In the genomic region with DNA sequence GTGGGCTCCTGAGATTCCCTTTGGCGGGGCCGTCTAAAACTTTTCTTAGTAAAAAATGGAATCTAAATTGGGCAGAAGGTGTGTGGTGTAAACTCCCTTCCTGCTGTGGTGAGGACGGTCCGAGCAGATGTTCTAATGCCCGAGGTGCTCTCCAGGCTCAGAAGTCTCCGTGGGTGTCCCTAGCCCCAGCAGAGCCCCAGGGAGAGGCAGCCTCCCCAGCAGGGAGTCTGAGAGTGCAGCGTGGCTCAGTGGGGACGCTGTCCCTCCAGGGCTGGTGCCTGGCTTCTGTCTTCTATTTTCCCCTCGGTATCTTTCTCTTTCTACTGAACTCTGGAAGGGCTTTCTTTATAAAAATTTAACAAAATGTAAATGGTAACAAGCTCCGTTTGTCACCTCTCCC, we compare ENCODE assay signal across 1 cellular context.
TF ChIP-seq lines count a peak whose summit lies in the region.

No MANE protein-coding gene starts in this region.

TF ChIP-seq in GM23338, 12 proteins besides CTCF, POLR2A, EP300 and RAD21 (continued from another document):
- TF ChIP-seq, protein P1, sequence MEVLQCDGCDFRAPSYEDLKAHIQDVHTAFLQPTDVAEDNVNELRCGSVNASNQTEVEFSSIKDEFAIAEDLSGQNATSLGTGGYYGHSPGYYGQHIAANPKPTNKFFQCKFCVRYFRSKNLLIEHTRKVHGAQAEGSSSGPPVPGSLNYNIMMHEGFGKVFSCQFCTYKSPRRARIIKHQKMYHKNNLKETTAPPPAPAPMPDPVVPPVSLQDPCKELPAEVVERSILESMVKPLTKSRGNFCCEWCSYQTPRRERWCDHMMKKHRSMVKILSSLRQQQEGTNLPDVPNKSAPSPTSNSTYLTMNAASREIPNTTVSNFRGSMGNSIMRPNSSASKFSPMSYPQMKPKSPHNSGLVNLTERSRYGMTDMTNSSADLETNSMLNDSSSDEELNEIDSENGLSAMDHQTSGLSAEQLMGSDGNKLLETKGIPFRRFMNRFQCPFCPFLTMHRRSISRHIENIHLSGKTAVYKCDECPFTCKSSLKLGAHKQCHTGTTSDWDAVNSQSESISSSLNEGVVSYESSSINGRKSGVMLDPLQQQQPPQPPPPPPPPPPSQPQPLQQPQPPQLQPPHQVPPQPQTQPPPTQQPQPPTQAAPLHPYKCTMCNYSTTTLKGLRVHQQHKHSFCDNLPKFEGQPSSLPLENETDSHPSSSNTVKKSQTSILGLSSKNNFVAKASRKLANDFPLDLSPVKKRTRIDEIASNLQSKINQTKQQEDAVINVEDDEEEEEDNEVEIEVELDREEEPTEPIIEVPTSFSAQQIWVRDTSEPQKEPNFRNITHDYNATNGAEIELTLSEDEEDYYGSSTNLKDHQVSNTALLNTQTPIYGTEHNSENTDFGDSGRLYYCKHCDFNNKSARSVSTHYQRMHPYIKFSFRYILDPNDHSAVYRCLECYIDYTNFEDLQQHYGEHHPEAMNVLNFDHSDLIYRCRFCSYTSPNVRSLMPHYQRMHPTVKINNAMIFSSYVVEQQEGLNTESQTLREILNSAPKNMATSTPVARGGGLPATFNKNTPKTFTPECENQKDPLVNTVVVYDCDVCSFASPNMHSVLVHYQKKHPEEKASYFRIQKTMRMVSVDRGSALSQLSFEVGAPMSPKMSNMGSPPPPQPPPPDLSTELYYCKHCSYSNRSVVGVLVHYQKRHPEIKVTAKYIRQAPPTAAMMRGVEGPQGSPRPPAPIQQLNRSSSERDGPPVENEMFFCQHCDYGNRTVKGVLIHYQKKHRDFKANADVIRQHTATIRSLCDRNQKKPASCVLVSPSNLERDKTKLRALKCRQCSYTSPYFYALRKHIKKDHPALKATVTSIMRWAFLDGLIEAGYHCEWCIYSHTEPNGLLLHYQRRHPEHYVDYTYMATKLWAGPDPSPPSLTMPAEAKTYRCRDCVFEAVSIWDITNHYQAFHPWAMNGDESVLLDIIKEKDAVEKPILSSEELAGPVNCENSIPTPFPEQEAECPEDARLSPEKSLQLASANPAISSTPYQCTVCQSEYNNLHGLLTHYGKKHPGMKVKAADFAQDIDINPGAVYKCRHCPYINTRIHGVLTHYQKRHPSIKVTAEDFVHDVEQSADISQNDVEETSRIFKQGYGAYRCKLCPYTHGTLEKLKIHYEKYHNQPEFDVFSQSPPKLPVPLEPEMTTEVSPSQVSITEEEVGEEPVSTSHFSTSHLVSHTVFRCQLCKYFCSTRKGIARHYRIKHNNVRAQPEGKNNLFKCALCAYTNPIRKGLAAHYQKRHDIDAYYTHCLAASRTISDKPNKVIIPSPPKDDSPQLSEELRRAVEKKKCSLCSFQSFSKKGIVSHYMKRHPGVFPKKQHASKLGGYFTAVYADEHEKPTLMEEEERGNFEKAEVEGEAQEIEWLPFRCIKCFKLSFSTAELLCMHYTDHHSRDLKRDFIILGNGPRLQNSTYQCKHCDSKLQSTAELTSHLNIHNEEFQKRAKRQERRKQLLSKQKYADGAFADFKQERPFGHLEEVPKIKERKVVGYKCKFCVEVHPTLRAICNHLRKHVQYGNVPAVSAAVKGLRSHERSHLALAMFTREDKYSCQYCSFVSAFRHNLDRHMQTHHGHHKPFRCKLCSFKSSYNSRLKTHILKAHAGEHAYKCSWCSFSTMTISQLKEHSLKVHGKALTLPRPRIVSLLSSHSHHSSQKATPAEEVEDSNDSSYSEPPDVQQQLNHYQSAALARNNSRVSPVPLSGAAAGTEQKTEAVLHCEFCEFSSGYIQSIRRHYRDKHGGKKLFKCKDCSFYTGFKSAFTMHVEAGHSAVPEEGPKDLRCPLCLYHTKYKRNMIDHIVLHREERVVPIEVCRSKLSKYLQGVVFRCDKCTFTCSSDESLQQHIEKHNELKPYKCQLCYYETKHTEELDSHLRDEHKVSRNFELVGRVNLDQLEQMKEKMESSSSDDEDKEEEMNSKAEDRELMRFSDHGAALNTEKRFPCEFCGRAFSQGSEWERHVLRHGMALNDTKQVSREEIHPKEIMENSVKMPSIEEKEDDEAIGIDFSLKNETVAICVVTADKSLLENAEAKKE (CRISPR knock-in tag; IDR thresholded peaks at IDR 0.05) = no peak
- TF ChIP-seq EZH2phosphoT487 (IDR thresholded peaks at IDR 0.05; ENCODE audit: unreplicated experiment) (no peak), ZNF114 (CRISPR knock-in tag; IDR thresholded peaks at IDR 0.05) (no peak), POLR2AphosphoS5 (IDR thresholded peaks at IDR 0.05; ENCODE audit: low read depth) (no peak), ZNF331 (CRISPR knock-in tag; IDR thresholded peaks at IDR 0.05; ENCODE audit: low read depth) (no peak), JUNB (IDR thresholded peaks at IDR 0.05; ENCODE audit: unreplicated experiment) (no peak), CREB1 (CRISPR knock-in tag; IDR thresholded peaks at IDR 0.05; ENCODE audit: low read depth) (no peak)
- TF ChIP-seq, protein P2, sequence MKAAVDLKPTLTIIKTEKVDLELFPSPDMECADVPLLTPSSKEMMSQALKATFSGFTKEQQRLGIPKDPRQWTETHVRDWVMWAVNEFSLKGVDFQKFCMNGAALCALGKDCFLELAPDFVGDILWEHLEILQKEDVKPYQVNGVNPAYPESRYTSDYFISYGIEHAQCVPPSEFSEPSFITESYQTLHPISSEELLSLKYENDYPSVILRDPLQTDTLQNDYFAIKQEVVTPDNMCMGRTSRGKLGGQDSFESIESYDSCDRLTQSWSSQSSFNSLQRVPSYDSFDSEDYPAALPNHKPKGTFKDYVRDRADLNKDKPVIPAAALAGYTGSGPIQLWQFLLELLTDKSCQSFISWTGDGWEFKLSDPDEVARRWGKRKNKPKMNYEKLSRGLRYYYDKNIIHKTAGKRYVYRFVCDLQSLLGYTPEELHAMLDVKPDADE (IDR thresholded peaks at IDR 0.05) = no peak
- TF ChIP-seq, protein P3, sequence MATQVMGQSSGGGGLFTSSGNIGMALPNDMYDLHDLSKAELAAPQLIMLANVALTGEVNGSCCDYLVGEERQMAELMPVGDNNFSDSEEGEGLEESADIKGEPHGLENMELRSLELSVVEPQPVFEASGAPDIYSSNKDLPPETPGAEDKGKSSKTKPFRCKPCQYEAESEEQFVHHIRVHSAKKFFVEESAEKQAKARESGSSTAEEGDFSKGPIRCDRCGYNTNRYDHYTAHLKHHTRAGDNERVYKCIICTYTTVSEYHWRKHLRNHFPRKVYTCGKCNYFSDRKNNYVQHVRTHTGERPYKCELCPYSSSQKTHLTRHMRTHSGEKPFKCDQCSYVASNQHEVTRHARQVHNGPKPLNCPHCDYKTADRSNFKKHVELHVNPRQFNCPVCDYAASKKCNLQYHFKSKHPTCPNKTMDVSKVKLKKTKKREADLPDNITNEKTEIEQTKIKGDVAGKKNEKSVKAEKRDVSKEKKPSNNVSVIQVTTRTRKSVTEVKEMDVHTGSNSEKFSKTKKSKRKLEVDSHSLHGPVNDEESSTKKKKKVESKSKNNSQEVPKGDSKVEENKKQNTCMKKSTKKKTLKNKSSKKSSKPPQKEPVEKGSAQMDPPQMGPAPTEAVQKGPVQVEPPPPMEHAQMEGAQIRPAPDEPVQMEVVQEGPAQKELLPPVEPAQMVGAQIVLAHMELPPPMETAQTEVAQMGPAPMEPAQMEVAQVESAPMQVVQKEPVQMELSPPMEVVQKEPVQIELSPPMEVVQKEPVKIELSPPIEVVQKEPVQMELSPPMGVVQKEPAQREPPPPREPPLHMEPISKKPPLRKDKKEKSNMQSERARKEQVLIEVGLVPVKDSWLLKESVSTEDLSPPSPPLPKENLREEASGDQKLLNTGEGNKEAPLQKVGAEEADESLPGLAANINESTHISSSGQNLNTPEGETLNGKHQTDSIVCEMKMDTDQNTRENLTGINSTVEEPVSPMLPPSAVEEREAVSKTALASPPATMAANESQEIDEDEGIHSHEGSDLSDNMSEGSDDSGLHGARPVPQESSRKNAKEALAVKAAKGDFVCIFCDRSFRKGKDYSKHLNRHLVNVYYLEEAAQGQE (IDR thresholded peaks at IDR 0.05; ENCODE audit: unreplicated experiment) = no peak
